ENCODE assay signal across 9 cellular contexts in genomic region chr2:96205888-96206287, GRCh38. TPM values are rescaled to one million over a fixed set of nuclear protein-coding genes. Genes with fewer than 3 reads are reported as not detected.
DNase-seq lines count a peak whose midpoint lies in the region; ATAC-seq and TF ChIP-seq lines count a peak whose summit lies in the region.
"Had no signal": no experiment of that assay in that cellular context is flagged by ENCODE, and none has a peak within 500 bp of the region (broad histone marks: within the 10 kb centered on the region; RNA-seq: fewer than 3 reads in every experiment).

No MANE protein-coding gene starts in this region.

- no peaks in the 10 kb centered on the region for H3K36me3 ChIP-seq in psoas muscle (ENCODE audit: insufficient read depth in 1 of 2, low read depth in 1 of 2)

- TF ChIP-seq CTCF in psoas muscle (IDR thresholded peaks at IDR 0.05): no peak

- H3K9me3 ChIP-seq in psoas muscle: no peaks in the 10 kb centered on the region

- H3K4me1 ChIP-seq in psoas muscle: peaks cover 56% of the 10 kb centered on the region

- peak in 3 of 4 donors; percentile 18 to 36 (median 19) for ATAC-seq in psoas muscle

- DNase-seq in ELR (ENCODE audit: low read depth) (peak; percentile 85), OCI-M1 (lab: John Stamatoyannopoulos, UW) (peak; percentile 18), epidermal melanocyte (ENCODE audit: insufficient read length, low spot score) (peak; percentile 19), psoas muscle (no peak), NCI-H1417 (lab: John Stamatoyannopoulos, UW) (no peak), GF-D8 (lab: John Stamatoyannopoulos, UW) (no peak)
- DNase-seq in stimulated activated CD8-positive, alpha-beta memory T cell treated with anti-CD3 and anti-CD28 coated beads, Interleukin-4, amount 100 ng/mL, for 48 hours: no peak
- DNase-seq in activated CD4-positive, alpha-beta T cell treated with anti-CD3 and anti-CD28 coated beads for 48 hours: no peak
- DNase-seq: T1000 had no signal

- peak overlapping the region; percentile 96 for H3K4me3 ChIP-seq in psoas muscle

- no peaks in the 10 kb centered on the region for H3K27me3 ChIP-seq in psoas muscle (ENCODE audit: insufficient read depth in 3 of 3, low read length in 2 of 3)

- peak overlapping the region; percentile 99 for H3K27ac ChIP-seq in psoas muscle

- intact Hi-C loops in psoas muscle (cut with DNase I): loop anchor here in 1 of 2 donors (2.0 kb wide), 1 partner anchor 55 kb away; no protein-coding TSS in a partner anchor

RNA-seq across cellular contexts. Expression of gene STARD7, which starts 2.7 kb away (rescaled TPM):
- 100 to 1,000 TPM; 162 to 290 (median 231) TPM for total RNA-seq in psoas muscle
- 100 to 1,000 TPM; 111 to 472 (median 125) TPM for polyA plus RNA-seq in psoas muscle

RNA-seq across cellular contexts. Expression of gene TMEM127, which starts 59.9 kb away (rescaled TPM):
- total RNA-seq in psoas muscle: 10 to 100 TPM; 23.1 to 33.0 (median 28.3) TPM
- 10 to 100 TPM; 18.1 to 39.9 (median 21.2) TPM for polyA plus RNA-seq in psoas muscle

Comparison
In these comparisons a context has a peak if more than half of its experiments do, and no peak if none do; other contexts are left out.
1. DNase-seq: peak in ELR (single experiment), OCI-M1 (single experiment) and epidermal melanocyte (single experiment); none in psoas muscle (0 of 2), NCI-H1417 (0 of 3), GF-D8 (single experiment), stimulated activated CD8-positive, alpha-beta memory T cell treated with anti-CD3 and anti-CD28 coated beads, Interleukin-4, amount 100 ng/mL, for 48 hours (single experiment) and activated CD4-positive, alpha-beta T cell treated with anti-CD3 and anti-CD28 coated beads for 48 hours (single experiment).